17 cellular contexts compared by ENCODE assay signal in the genomic region with DNA sequence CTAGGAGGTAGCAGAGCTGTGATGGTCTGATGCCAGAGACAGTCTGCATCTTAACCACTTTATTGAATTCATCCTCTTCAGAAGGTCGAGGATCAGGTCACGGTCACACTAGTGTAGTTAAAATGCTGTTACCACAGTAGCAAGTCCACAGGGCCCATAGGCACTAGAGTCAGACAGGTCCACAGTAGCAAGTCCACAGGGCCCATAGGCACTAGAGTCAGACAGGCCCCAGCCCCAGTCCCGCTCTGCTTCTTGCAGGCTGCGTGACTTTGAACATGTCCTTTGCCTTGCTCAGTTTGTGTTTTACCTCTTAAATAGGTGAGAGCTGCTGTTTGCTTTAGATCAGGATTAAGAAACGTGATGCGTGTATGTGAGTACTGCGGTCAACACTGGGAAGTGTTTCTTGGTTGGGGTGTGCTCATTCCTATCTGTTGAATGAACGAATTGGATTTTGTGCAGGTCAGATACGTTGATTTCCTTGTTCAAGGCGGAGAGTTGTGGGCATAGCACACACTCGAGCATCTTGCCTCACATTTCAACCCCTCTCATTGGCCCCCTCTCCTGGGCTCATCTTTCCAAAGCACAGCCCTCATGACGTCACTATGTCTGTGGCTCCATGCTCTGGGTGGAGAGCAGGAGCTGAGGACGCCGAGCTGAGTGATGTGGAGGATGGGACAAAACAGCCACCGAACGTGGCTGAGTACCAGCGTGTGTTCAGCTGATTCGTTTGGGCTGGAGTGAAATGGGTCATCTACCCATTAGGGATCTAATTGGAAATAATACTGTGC.
DNase-seq lines count a peak whose midpoint lies in the region; ATAC-seq, FAIRE-seq and TF ChIP-seq lines count a peak whose summit lies in the region.
"Had no signal": no experiment of that assay in that cellular context is flagged by ENCODE, and none has a peak within 500 bp of the region (broad histone marks: within the 10 kb centered on the region; RNA-seq: fewer than 3 reads in every experiment).

No MANE protein-coding gene starts in this region.

- H3K27me3 ChIP-seq in IMR-90 (ENCODE audit: control insufficient read depth, insufficient read depth, low read length), result no peaks in the 10 kb centered on the region
- no peaks in the 10 kb centered on the region for H3K27me3 ChIP-seq in endothelial cell of umbilical vein (ENCODE audit: control insufficient read depth in 2 of 2, insufficient read depth in 2 of 2, low read length in 2 of 2)
- no peaks in the 10 kb centered on the region for H3K27me3 ChIP-seq in neural progenitor cell

- no peak overlapping the region for H2AK5ac ChIP-seq in IMR-90 (ENCODE audit: low read depth, low read length)

- CTCF ChIA-PET in IMR-90 (lab: Yijun Ruan, JAX) (interaction anchor here (0.9 kb wide), 1 partner anchor 13 kb away, joined by 4 read pairs; no protein-coding TSS in a partner anchor), endothelial cell of umbilical vein (lab: Charles Lee) (interaction anchor here (1.4 to 2.7 kb wide), 2 partner anchors 11 to 58 kb away, joined by 3 to 8 read pairs; no protein-coding TSS in a partner anchor)
- CTCF ChIA-PET in activated CD4-positive, alpha-beta T cell treated with anti-CD3 and anti-CD28 coated beads, Interleukin-2, amount 10 ng/mL, durations not matched to agents 7 days and 5 days (lab: Charles Lee), result no interaction called here

- H3K36me3 ChIP-seq in IMR-90 (ENCODE audit: control insufficient read depth, insufficient read depth, low read length) (peaks cover 2% of the 10 kb centered on the region; the same call in 1 of the 2 replicates), endothelial cell of umbilical vein (ENCODE audit: control insufficient read depth in 2 of 2, extremely low read depth in 1 of 2, insufficient read depth in 2 of 2, low read length in 2 of 2) (no peaks in the 10 kb centered on the region), neural progenitor cell (no peaks in the 10 kb centered on the region)

- dilution Hi-C loops in IMR-90 (cut with HindIII; ENCODE audit: low sequenced_read_pairs, unreplicated experiment) (no loop called here), endothelial cell of umbilical vein (cut with MboI; ENCODE audit: extremely low pct_ligation_motif_present, low sequenced_read_pairs) (no loop called here)

- H2AFZ ChIP-seq in IMR-90 (replicated peaks; ENCODE audit: low read length, poor library complexity), result no peak overlapping the region
- no peak overlapping the region for H2AFZ ChIP-seq in endothelial cell of umbilical vein (ENCODE audit: low read depth, low read length)
- no peak overlapping the region for H2AFZ ChIP-seq in neural progenitor cell (replicated peaks)

- no peak overlapping the region for H2AK9ac ChIP-seq in IMR-90 (replicated peaks; ENCODE audit: low read depth, low read length, poor library complexity)

- BruUV-seq in IMR-90 (replicated peaks; lab: Mats Ljungman, UMichigan), result no TSS peak
- BruUV-seq in endothelial cell of umbilical vein (replicated peaks; lab: Mats Ljungman, UMichigan), result no TSS peak

- no peak for TF ChIP-seq POLR2A in GM12891 (IDR thresholded peaks at IDR 0.05; ENCODE audit: low read depth, low read length)
- TF ChIP-seq POLR2A in IMR-90 (IDR thresholded peaks at IDR 0.05; ENCODE audit: low read depth, low read length), result no peak
- TF ChIP-seq POLR2A in endothelial cell of umbilical vein (IDR thresholded peaks at IDR 0.05; ENCODE audit: low read depth, low read length), result no peak

- H3K4me2 ChIP-seq in IMR-90 (ENCODE audit: low read depth, low read length) (no peak overlapping the region), endothelial cell of umbilical vein (ENCODE audit: insufficient read depth, low read length) (no peak overlapping the region), neural progenitor cell (no peak overlapping the region)
- H3K4me2 ChIP-seq: SK-N-SH had no signal

- H3K4me1 Mint-ChIP-seq in neural progenitor cell, result peaks cover 24% of the 10 kb centered on the region
- H3K4me1 Mint-ChIP-seq in activated CD4-positive, alpha-beta T cell treated with anti-CD3 and anti-CD28 coated beads, Interleukin-2, amount 10 ng/mL, durations not matched to agents 7 days and 5 days, result peaks cover 1% of the 10 kb centered on the region

- POLR2A ChIA-PET in IMR-90 (lab: Charles Lee; ENCODE audit: unreplicated experiment) (no interaction called here), endothelial cell of umbilical vein (lab: Charles Lee) (no interaction called here)
- POLR2A ChIA-PET in activated CD4-positive, alpha-beta T cell treated with anti-CD3 and anti-CD28 coated beads, Interleukin-2, amount 10 ng/mL, durations not matched to agents 7 days and 5 days (lab: Charles Lee), result no interaction called here

- H3K4ac ChIP-seq in IMR-90 (ENCODE audit: low read depth, low read length), result no peak overlapping the region

- H3K9me1 ChIP-seq in IMR-90 (ENCODE audit: insufficient read depth, low read length), result peaks cover 11% of the 10 kb centered on the region; the same call in 1 of the 2 replicates
- H3K9me1 ChIP-seq in endothelial cell of umbilical vein (replicated peaks; ENCODE audit: control insufficient read depth, extremely low read depth, insufficient read depth, low read length), result no peaks in the 10 kb centered on the region

- H3K9me3 ChIP-seq in IMR-90 (ENCODE audit: control insufficient read depth, insufficient read depth, low read length), result no peaks in the 10 kb centered on the region
- H3K9me3 ChIP-seq in endothelial cell of umbilical vein (replicated peaks; ENCODE audit: control insufficient read depth, insufficient read depth, low read length), result no peaks in the 10 kb centered on the region
- no peaks in the 10 kb centered on the region for H3K9me3 ChIP-seq in neural progenitor cell (ENCODE audit: low read depth)
- H3K9me3 ChIP-seq: SK-N-SH had no signal

- peaks cover 10 to 29% of the 10 kb centered on the region in 2 experiments for H3K79me1 ChIP-seq in IMR-90 (ENCODE audit: low read depth in 1 of 2, low read length in 2 of 2)

- WGBS in IMR-90 (ENCODE audit: extremely low coverage in 2 of 2, insufficient read length in 1 of 2), 2 experiments, result 83% methylated on average over 1 of the region's 18 CpGs; no CpG with 5 or more reads in 1 of the 2 experiments

- H3K9me3 Mint-ChIP-seq in neural progenitor cell, result no peaks in the 10 kb centered on the region
- no peaks in the 10 kb centered on the region for H3K9me3 Mint-ChIP-seq in activated CD4-positive, alpha-beta T cell treated with anti-CD3 and anti-CD28 coated beads, Interleukin-2, amount 10 ng/mL, durations not matched to agents 7 days and 5 days
- H3K9me3 Mint-ChIP-seq: CD4-positive, alpha-beta T cell; T-cell had no signal

- H2BK20ac ChIP-seq in IMR-90 (ENCODE audit: low read depth, low read length), result no peak overlapping the region

- no peak overlapping the region for H3K56ac ChIP-seq in IMR-90 (ENCODE audit: extremely low read depth, insufficient read depth, low read length)

- DNase-seq in GM12891 (ENCODE audit: insufficient read length, low spot score) (no peak), IMR-90 (peak; percentile 13), endothelial cell of umbilical vein (ENCODE audit: low read depth, low spot score) (no peak), neural progenitor cell (ENCODE audit: low spot score) (peak; percentile 27), NCI-H69 (lab: John Stamatoyannopoulos, UW) (no peak), RPMI8226 (no peak)
- DNase-seq in activated CD4-positive, alpha-beta T cell treated with anti-CD3 and anti-CD28 coated beads, Interleukin-2, amount 10 ng/mL, durations not matched to agents 7 days and 5 days, result no peak
- DNase-seq: Calu3; CD4-positive, alpha-beta T cell; DMS53; NCI-H187; NCI-H774; Right ventricle myocardium superior; SK-N-SH; T-cell had no signal

- no peak overlapping the region for H3K14ac ChIP-seq in IMR-90 (replicated peaks; ENCODE audit: low read depth, low read length)

- no peak for TF ChIP-seq RAD21 in IMR-90 (IDR thresholded peaks at IDR 0.05; ENCODE audit: low read length)

- H3K4me3 ChIP-seq in IMR-90 (ENCODE audit: insufficient read depth, low read depth, low read length) (no peak overlapping the region), endothelial cell of umbilical vein (replicated peaks in 1 of 3; ENCODE audit: insufficient read depth in 1 of 3, low read depth in 1 of 3, low read length in 3 of 3) (no peak overlapping the region), neural progenitor cell (no peak overlapping the region)

- ATAC-seq in IMR-90 (ENCODE audit: low read depth) (no peak), GM19397 (IDR thresholded peaks at IDR 0.05; ENCODE audit: unreplicated experiment) (no peak)
- ATAC-seq: Panc1, T-cell had no signal

- no peak overlapping the region for H4K5ac ChIP-seq in IMR-90 (ENCODE audit: low read depth, low read length)

- in situ Hi-C loops in IMR-90 (cut with MboI; ENCODE audit: low sequenced_read_pairs), result no loop called here

- TF ChIP-seq CTCF in IMR-90 (conservative IDR thresholded peaks at IDR 0.05; ENCODE audit: low read depth, low read length), result no peak
- TF ChIP-seq CTCF in endothelial cell of umbilical vein (IDR thresholded peaks at IDR 0.05; ENCODE audit: extremely low read depth in 1 of 2, insufficient read depth in 1 of 2, low read depth in 1 of 2, low read length in 2 of 2), result no peak
- no peak for TF ChIP-seq CTCF in neural progenitor cell (IDR thresholded peaks at IDR 0.05)

- H2BK5ac ChIP-seq in IMR-90 (ENCODE audit: low read depth, low read length, poor library complexity, severe bottlenecking), result no peak overlapping the region

- H2BK120ac ChIP-seq in IMR-90 (ENCODE audit: low read depth, low read length), result no peak overlapping the region

- H4K8ac ChIP-seq in IMR-90 (ENCODE audit: low read depth in 2 of 2, low read length in 2 of 2), result no peak overlapping the region

- H3K27ac Mint-ChIP-seq in neural progenitor cell, result peak overlapping the region; percentile 27
- H3K27ac Mint-ChIP-seq in activated CD4-positive, alpha-beta T cell treated with anti-CD3 and anti-CD28 coated beads, Interleukin-2, amount 10 ng/mL, durations not matched to agents 7 days and 5 days, result no peak overlapping the region
- H3K27ac Mint-ChIP-seq: CD4-positive, alpha-beta T cell; T-cell had no signal

- H3K79me2 ChIP-seq in endothelial cell of umbilical vein (ENCODE audit: control insufficient read depth, insufficient read depth, low read length) (no peaks in the 10 kb centered on the region), neural progenitor cell (ENCODE audit: low read depth) (no peaks in the 10 kb centered on the region)

- intact Hi-C loops in IMR-90 (cut with micrococcal nuclease), result loop anchor here (1.0 kb wide), 1 partner anchor 19 kb away; no protein-coding TSS in a partner anchor
- intact Hi-C loops in endothelial cell of umbilical vein (cut with micrococcal nuclease), result no loop called here

- H3K9ac ChIP-seq in IMR-90 (ENCODE audit: low read depth, low read length) (no peak overlapping the region), endothelial cell of umbilical vein (replicated peaks; ENCODE audit: extremely low read depth, insufficient read depth, low read length) (no peak overlapping the region), neural progenitor cell (no peak overlapping the region)
- H3K9ac ChIP-seq: SK-N-SH had no signal

- H3K36me3 Mint-ChIP-seq in neural progenitor cell, result peaks cover 10% of the 10 kb centered on the region
- H3K36me3 Mint-ChIP-seq in activated CD4-positive, alpha-beta T cell treated with anti-CD3 and anti-CD28 coated beads, Interleukin-2, amount 10 ng/mL, durations not matched to agents 7 days and 5 days (ENCODE audit: low read depth), result peaks cover 5% of the 10 kb centered on the region

- no peak overlapping the region for H3K18ac ChIP-seq in IMR-90 (ENCODE audit: low read depth, low read length)

- no peak overlapping the region for H4K91ac ChIP-seq in IMR-90 (ENCODE audit: insufficient read depth, low read depth, low read length)

- H3K27ac ChIP-seq in IMR-90 (ENCODE audit: insufficient read depth, low read length), result no peak overlapping the region
- H3K27ac ChIP-seq in endothelial cell of umbilical vein (ENCODE audit: insufficient read depth, low read depth, low read length), result no peak overlapping the region
- no peak overlapping the region for H3K27ac ChIP-seq in neural progenitor cell

- no peaks in the 10 kb centered on the region for H3K4me1 ChIP-seq in IMR-90 (ENCODE audit: control insufficient read depth, insufficient read depth, low read length)
- H3K4me1 ChIP-seq in endothelial cell of umbilical vein (ENCODE audit: control insufficient read depth, extremely low read depth, insufficient read depth, low read length), result no peaks in the 10 kb centered on the region
- H3K4me1 ChIP-seq in neural progenitor cell, result peaks cover 18% of the 10 kb centered on the region

- H4K20me1 ChIP-seq in IMR-90 (ENCODE audit: insufficient read depth, low read length), result peaks cover 4% of the 10 kb centered on the region; the same call in 1 of the 2 replicates
- no peaks in the 10 kb centered on the region for H4K20me1 ChIP-seq in endothelial cell of umbilical vein (replicated peaks; ENCODE audit: control insufficient read depth, extremely low read depth, insufficient read depth, low read length)
- H4K20me1 ChIP-seq in neural progenitor cell (ENCODE audit: low read depth), result peaks cover 27% of the 10 kb centered on the region

- no peak overlapping the region for H2BK15ac ChIP-seq in IMR-90 (ENCODE audit: low read depth, low read length)

- peaks cover 3% of the 10 kb centered on the region for H3K27me3 Mint-ChIP-seq in neural progenitor cell (ENCODE audit: insufficient read depth, low read depth)
- H3K27me3 Mint-ChIP-seq in activated CD4-positive, alpha-beta T cell treated with anti-CD3 and anti-CD28 coated beads, Interleukin-2, amount 10 ng/mL, durations not matched to agents 7 days and 5 days, result no peaks in the 10 kb centered on the region
- H3K27me3 Mint-ChIP-seq: CD4-positive, alpha-beta T cell; T-cell had no signal

- no peak overlapping the region for H3K23ac ChIP-seq in IMR-90 (ENCODE audit: low read depth, low read length)

- H3K4me3 Mint-ChIP-seq in neural progenitor cell, result no peak overlapping the region
- H3K4me3 Mint-ChIP-seq in activated CD4-positive, alpha-beta T cell treated with anti-CD3 and anti-CD28 coated beads, Interleukin-2, amount 10 ng/mL, durations not matched to agents 7 days and 5 days, result no peak overlapping the region
- H3K4me3 Mint-ChIP-seq: CD4-positive, alpha-beta T cell; T-cell had no signal

- FAIRE-seq in GM12891 (lab: Jason Lieb, UNC) (peak; percentile 77), endothelial cell of umbilical vein (lab: Jason Lieb, UNC) (peak; percentile 31)

- peaks cover 11% of the 10 kb centered on the region for H3F3A ChIP-seq in neural progenitor cell (ENCODE audit: low read depth)

Comparison
In these comparisons a context has a peak if more than half of its experiments do, and no peak if none do; other contexts are left out.
1. DNase-seq: peak in IMR-90 (single experiment) and neural progenitor cell (single experiment); none in GM12891 (single experiment), endothelial cell of umbilical vein (single experiment), NCI-H69 (single experiment), activated CD4-positive, alpha-beta T cell treated with anti-CD3 and anti-CD28 coated beads, Interleukin-2, amount 10 ng/mL, durations not matched to agents 7 days and 5 days (single experiment) and RPMI8226 (single experiment).